14 cellular contexts compared by ENCODE assay signal in the genomic region with DNA sequence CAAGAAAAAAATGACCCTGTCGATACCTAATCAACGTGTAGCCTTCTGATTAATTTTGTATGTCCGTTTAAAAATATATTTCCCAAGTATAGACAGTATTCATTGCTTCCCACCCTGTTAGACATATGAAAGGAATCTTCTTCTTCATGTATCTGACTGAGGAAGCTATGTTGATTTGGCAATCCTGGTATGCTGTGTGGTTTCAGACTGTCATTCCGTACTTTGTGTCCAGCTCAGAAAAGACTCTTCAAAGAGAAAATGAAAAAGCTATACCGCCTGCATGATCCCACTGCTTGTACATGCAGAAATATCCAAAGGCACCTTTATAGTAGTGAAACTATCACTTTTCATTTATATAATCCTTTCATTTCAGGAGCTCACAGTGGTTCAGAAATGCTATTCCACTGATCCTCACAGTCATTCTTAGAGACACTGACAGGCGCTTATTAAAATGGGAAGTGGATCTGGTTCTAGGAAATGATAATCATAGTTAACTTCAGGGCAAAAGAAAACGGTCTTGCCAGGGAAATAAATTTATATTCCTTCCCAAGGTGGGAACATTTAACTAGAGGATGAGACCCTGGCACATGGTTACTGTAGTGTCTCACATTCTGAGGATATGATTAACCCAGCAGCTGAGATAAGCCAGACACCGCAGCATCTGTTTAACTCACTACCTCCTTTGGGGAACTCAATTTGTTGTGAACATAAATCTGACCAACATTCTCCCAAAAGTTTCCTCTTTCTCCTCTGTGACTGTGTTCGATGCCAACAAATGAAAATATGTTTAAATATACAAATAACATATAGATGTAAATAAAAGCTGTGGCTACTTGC.
DNase-seq lines count a peak whose midpoint lies in the region; ATAC-seq and TF ChIP-seq lines count a peak whose summit lies in the region.
"Had no signal": no experiment of that assay in that cellular context is flagged by ENCODE, and none has a peak within 500 bp of the region (broad histone marks: within the 10 kb centered on the region; RNA-seq: fewer than 3 reads in every experiment).

No MANE protein-coding gene starts in this region.

- intact Hi-C loops in natural killer cell (cut with micrococcal nuclease) = no loop called here
- intact Hi-C loops in OCI-LY7 (cut with micrococcal nuclease; ENCODE audit: unreplicated experiment) = no loop called here

- H3K27ac ChIP-seq in SJCRH30 (peak overlapping the region; percentile 43), OCI-LY7 (ENCODE audit: low read depth, low read length, poor library complexity, severe bottlenecking) (no peak overlapping the region)
- H3K27ac ChIP-seq: thoracic aorta had no signal

- H3K27ac Mint-ChIP-seq in osteocyte (ENCODE audit: unreplicated experiment) = peak overlapping the region; percentile 53
- no peak overlapping the region for H3K27ac Mint-ChIP-seq in natural killer cell
- H3K27ac Mint-ChIP-seq: immature natural killer cell had no signal

- H3K4me1 Mint-ChIP-seq in osteocyte (ENCODE audit: unreplicated experiment) = peaks cover 28% of the 10 kb centered on the region
- H3K4me1 Mint-ChIP-seq in natural killer cell = no peaks in the 10 kb centered on the region
- H3K4me1 Mint-ChIP-seq: immature natural killer cell had no signal

- H3K4me1 ChIP-seq in SJCRH30 (peaks cover 14% of the 10 kb centered on the region), OCI-LY7 (ENCODE audit: insufficient read depth, low read length, poor library complexity, severe bottlenecking) (no peaks in the 10 kb centered on the region)

- peaks cover 8% of the 10 kb centered on the region for H3K9me3 Mint-ChIP-seq in osteocyte (ENCODE audit: unreplicated experiment)
- no peaks in the 10 kb centered on the region for H3K9me3 Mint-ChIP-seq in natural killer cell
- H3K9me3 Mint-ChIP-seq: immature natural killer cell had no signal

- CTCF ChIA-PET in OCI-LY7 (lab: Charles Lee; ENCODE audit: unreplicated experiment) = no interaction called here

- DNase-seq in GM04503 (ENCODE audit: low read depth) (peak; percentile 84), SJCRH30 (peak; percentile 17 to 29), fibroblast of gingiva (ENCODE audit: low read depth) (peak; percentile 83), osteocyte (ENCODE audit: extremely low spot score, unreplicated experiment) (no peak), NCI-H510A (lab: John Stamatoyannopoulos, UW) (no peak), NCI-H69 (lab: John Stamatoyannopoulos, UW) (no peak), natural killer cell (no peak), OCI-LY7 (ENCODE audit: low spot score) (no peak)
- DNase-seq: activated CD4-positive, alpha-beta T cell treated with anti-CD3 and anti-CD28 coated beads for 4 hours; Caco-2; immature natural killer cell; NCI-H748 treated with DMSO at 0.1 percent for 48 hours had no signal

- no peak overlapping the region for H3K4me3 ChIP-seq in SJCRH30
- H3K4me3 ChIP-seq in OCI-LY7 (ENCODE audit: low read depth, low read length, poor library complexity, severe bottlenecking) = no peak overlapping the region
- H3K4me3 ChIP-seq: thoracic aorta had no signal

- TF ChIP-seq CTCF in osteocyte (IDR thresholded peaks at IDR 0.05) = no peak
- no peak for TF ChIP-seq CTCF in natural killer cell (IDR thresholded peaks at IDR 0.05)
- TF ChIP-seq CTCF in OCI-LY7 (conservative IDR thresholded peaks at IDR 0.05; ENCODE audit: low read length) = no peak

- POLR2A ChIA-PET in OCI-LY7 (lab: Charles Lee) = no interaction called here

- no TSS peak for BruUV-seq in OCI-LY7 (replicated peaks; lab: Mats Ljungman, UMichigan)

- H3K27me3 ChIP-seq in SJCRH30 = no peaks in the 10 kb centered on the region

- H4K20me1 ChIP-seq in OCI-LY7 (ENCODE audit: insufficient read depth, low read length) = no peaks in the 10 kb centered on the region

- no peaks in the 10 kb centered on the region for H3K79me2 ChIP-seq in OCI-LY7 (ENCODE audit: insufficient read depth, low read depth, low read length)

- H3K36me3 ChIP-seq in SJCRH30 (no peaks in the 10 kb centered on the region), OCI-LY7 (ENCODE audit: insufficient read depth, low read length) (no peaks in the 10 kb centered on the region)
- H3K36me3 ChIP-seq: thoracic aorta had no signal

- no peaks in the 10 kb centered on the region for H3K9me2 ChIP-seq in OCI-LY7 (ENCODE audit: insufficient read depth, low read length)

- no peak overlapping the region for H2AFZ ChIP-seq in OCI-LY7 (ENCODE audit: low read length)

- H3K27me3 Mint-ChIP-seq in osteocyte (ENCODE audit: unreplicated experiment) = no peaks in the 10 kb centered on the region
- H3K27me3 Mint-ChIP-seq in natural killer cell (ENCODE audit: low read depth in 2 of 2) = no peaks in the 10 kb centered on the region

- H3K4me2 ChIP-seq in OCI-LY7 (ENCODE audit: low read length) = no peak overlapping the region

- H3K4me3 Mint-ChIP-seq in osteocyte (ENCODE audit: unreplicated experiment) (peak overlapping the region; percentile 38), natural killer cell (no peak overlapping the region)
- H3K4me3 Mint-ChIP-seq: immature natural killer cell had no signal

- no peaks in the 10 kb centered on the region for H3K36me3 Mint-ChIP-seq in osteocyte (ENCODE audit: unreplicated experiment)
- H3K36me3 Mint-ChIP-seq in natural killer cell = no peaks in the 10 kb centered on the region
- H3K36me3 Mint-ChIP-seq: immature natural killer cell had no signal

- no peaks in the 10 kb centered on the region for H3K9me3 ChIP-seq in SJCRH30 (replicated peaks)
- H3K9me3 ChIP-seq in OCI-LY7 (ENCODE audit: low read length) = no peaks in the 10 kb centered on the region
- H3K9me3 ChIP-seq: Caco-2, thoracic aorta had no signal

- no peak for ATAC-seq in natural killer cell
- ATAC-seq: sciatic nerve had no signal

Comparison
In these comparisons a context has a peak if more than half of its experiments do, and no peak if none do; other contexts are left out.
1. DNase-seq: peak in GM04503 (single experiment), SJCRH30 (2 of 2) and fibroblast of gingiva (single experiment); none in osteocyte (single experiment), NCI-H510A (single experiment), NCI-H69 (single experiment), natural killer cell (single experiment) and OCI-LY7 (single experiment).